ENCODE assay signal across 12 cellular contexts in the genomic region with DNA sequence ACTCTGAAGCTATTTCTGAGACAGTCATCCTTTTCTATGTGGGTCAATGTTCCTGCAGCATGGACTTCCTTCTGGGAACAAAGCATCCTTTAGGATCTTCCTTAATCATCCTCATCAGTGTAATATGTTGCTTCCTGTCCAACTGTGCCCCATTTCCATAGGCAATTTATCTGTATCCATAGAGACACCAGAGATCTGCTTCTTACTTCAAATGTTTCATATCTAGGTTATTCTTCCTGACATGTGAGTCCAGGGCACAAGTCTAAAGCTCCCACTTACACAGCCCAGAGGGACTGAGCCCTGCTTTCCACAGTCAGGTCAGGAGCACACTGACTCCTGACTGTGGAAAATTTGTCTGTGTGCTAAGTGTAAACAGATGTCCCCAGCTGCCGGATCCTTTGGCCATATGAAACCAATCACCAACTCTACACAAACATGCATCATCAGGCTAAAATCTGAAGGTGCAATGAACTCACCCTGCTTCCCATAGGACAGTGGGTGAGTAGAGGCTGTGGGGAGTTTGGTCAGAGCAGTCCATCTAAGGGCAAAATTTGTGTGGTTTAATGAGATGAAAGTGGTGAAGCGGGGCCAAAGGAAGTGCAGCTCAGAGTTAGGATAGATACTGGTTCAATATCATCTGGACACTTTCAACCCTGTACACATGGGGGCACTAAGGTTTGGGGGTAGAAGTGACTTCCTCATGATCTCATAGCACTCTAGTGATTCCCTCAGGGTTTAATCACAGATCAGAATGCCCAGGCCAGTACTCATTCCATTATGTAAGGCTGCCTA.
DNase-seq lines count a peak whose midpoint lies in the region; ATAC-seq and TF ChIP-seq lines count a peak whose summit lies in the region.
"Had no signal": no experiment of that assay in that cellular context is flagged by ENCODE, and none has a peak within 500 bp of the region (broad histone marks: within the 10 kb centered on the region; RNA-seq: fewer than 3 reads in every experiment).

No MANE protein-coding gene starts in this region.

- TF ChIP-seq POLR2A in uterus (IDR thresholded peaks at IDR 0.05), result no peak

- intact Hi-C loops in Right ventricle myocardium superior (cut with DNase I), result no loop called here
- intact Hi-C loops in cardiac septum (cut with DNase I), result no loop called here
- intact Hi-C loops in uterus (cut with DNase I; ENCODE audit: low total_unique reads), result no loop called here

- H3K9me3 ChIP-seq in uterus, result no peaks in the 10 kb centered on the region
- H3K9me3 ChIP-seq: MG63 had no signal

- TF ChIP-seq CTCF in brain microvascular endothelial cell (IDR thresholded peaks at IDR 0.05; ENCODE audit: low read depth, low read length, missing control alignments) (no peak), uterus (IDR thresholded peaks at IDR 0.05) (no peak)

- ATAC-seq in Right ventricle myocardium superior (ENCODE audit: poor library complexity) (peak; percentile 58), HG03097 (IDR thresholded peaks at IDR 0.05; ENCODE audit: low FRiP score, unreplicated experiment) (no peak)

- H3K4me3 ChIP-seq in brain microvascular endothelial cell (ENCODE audit: low read depth, low read length), result no peak overlapping the region
- H3K4me3 ChIP-seq in uterus, result no peak overlapping the region
- H3K4me3 ChIP-seq: MG63 had no signal

- DNase-seq in Right ventricle myocardium superior (no peak), cardiac septum (ENCODE audit: low spot score) (no peak), brain microvascular endothelial cell (peak; percentile 35), kidney tubule cell (ENCODE audit: low spot score) (peak; percentile 74), uterus (peak; percentile 25 to 30), NCI-H187 treated with DMSO at 0.1 percent for 48 hours (lab: John Stamatoyannopoulos, UW) (no peak)
- DNase-seq in stimulated activated CD4-positive, alpha-beta T cell treated with anti-CD3 and anti-CD28 coated beads, Interleukin-4, amount 100 ng/mL, for 4 hours, result no peak
- DNase-seq: MG63, NCI-H526 treated with DMSO at 0.1 percent for 48 hours, posterior cingulate gyrus, T-helper 1 cell had no signal

- H3K27ac ChIP-seq in brain microvascular endothelial cell (no peak overlapping the region), uterus (peak overlapping the region; percentile 7 to 26)

- in situ Hi-C loops in brain microvascular endothelial cell (cut with HindIII; ENCODE audit: low pct_ligation_motif_present, low sequenced_read_pairs), result no loop called here

- H3K27me3 ChIP-seq in brain microvascular endothelial cell (replicated peaks) (no peaks in the 10 kb centered on the region), uterus (no peaks in the 10 kb centered on the region)
- H3K27me3 ChIP-seq: MG63 had no signal

- no peaks in the 10 kb centered on the region for H3K36me3 ChIP-seq in brain microvascular endothelial cell (replicated peaks)
- H3K36me3 ChIP-seq in uterus, result no peaks in the 10 kb centered on the region
- H3K36me3 ChIP-seq: MG63 had no signal

- H3K4me1 ChIP-seq in uterus, result peaks cover 0 to 7% of the 10 kb centered on the region in 2 donors

Comparison
In these comparisons a context has a peak if more than half of its experiments do, and no peak if none do; other contexts are left out.
1. DNase-seq: peak in brain microvascular endothelial cell (single experiment), kidney tubule cell (single experiment) and uterus (2 of 2); none in Right ventricle myocardium superior (single experiment), cardiac septum (single experiment), NCI-H187 treated with DMSO at 0.1 percent for 48 hours (single experiment) and stimulated activated CD4-positive, alpha-beta T cell treated with anti-CD3 and anti-CD28 coated beads, Interleukin-4, amount 100 ng/mL, for 4 hours (0 of 2).